13 cellular contexts compared by ENCODE assay signal in the genomic region with DNA sequence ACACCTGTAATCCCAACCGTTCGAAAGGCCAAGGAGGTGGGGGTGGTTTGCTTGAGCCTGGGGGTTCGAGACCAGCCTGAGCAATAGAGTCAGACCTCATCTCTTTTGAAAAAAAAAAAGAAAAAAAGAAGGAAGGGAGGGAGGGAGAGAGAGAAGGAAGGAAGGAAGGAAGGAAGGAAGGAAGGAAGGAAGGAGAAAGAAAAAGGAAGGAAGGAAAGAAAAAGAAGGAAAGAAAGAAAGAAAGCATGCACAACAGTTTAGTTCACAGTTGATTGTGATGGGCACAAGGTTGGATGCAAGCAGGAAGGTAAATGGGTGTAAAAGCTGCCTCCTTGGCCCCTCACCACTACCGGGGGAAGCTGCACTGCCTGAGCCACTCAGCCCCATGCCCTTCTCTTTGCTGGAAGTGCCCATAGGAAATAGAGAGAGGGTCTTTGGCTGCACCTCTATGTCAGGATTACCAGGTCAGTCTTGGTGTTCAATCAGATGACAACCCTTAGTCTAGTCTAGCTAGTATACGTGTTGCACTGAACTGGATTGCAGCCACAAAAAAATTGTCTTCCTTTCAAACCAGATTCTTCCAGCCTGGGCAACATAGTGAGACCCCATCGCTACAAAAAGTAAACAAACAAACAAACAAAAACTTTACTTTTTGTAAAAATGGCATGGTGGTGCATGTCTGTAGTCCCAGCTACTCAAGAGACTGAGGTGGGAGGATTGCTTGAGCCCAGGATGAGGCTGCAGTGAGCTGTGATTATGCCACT. TPM values are rescaled to one million over a fixed set of nuclear protein-coding genes. Genes with fewer than 3 reads are reported as not detected.
DNase-seq lines count a peak whose midpoint lies in the region; ATAC-seq and TF ChIP-seq lines count a peak whose summit lies in the region.
"Had no signal": no experiment of that assay in that cellular context is flagged by ENCODE, and none has a peak within 500 bp of the region (broad histone marks: within the 10 kb centered on the region; RNA-seq: fewer than 3 reads in every experiment).

No MANE protein-coding gene starts in this region.

- DNase-seq in AG04450 (ENCODE audit: low read depth, low spot score) (no peak), Peyer's patch (no peak), fibroblast of pulmonary artery (ENCODE audit: low read depth) (no peak), psoas muscle (no peak), islet precursor cell (no peak), DMS114 treated with DMSO at 0.1 percent for 48 hours (lab: John Stamatoyannopoulos, UW; ENCODE audit: unreplicated experiment) (no peak)
- DNase-seq in activated effector memory CD4-positive, alpha-beta T cell treated with anti-CD3 and anti-CD28 coated beads, Interleukin-2, amount 50 U/mL, for 16 hours: no peak
- DNase-seq: endodermal cell, H7, MV-4-11 had no signal

- H3K36me3 ChIP-seq in Peyer's patch (peaks cover 0 to 48% (median 0%) of the 10 kb centered on the region in 3 donors), psoas muscle (ENCODE audit: insufficient read depth in 1 of 2, low read depth in 1 of 2) (peaks cover 0 to 74% of the 10 kb centered on the region in 2 donors)

- CTCF ChIA-PET in AG04450 (lab: Charles Lee): interaction anchor here (0.7 kb wide), 1 partner anchor 128 kb away, joined by 9 read pairs; no protein-coding TSS in a partner anchor

- intact Hi-C loops in psoas muscle (cut with DNase I): no loop called here

- H3K27me3 ChIP-seq in AG04450 (ENCODE audit: control insufficient read depth, insufficient read depth, low read length): no peaks in the 10 kb centered on the region
- no peaks in the 10 kb centered on the region for H3K27me3 ChIP-seq in Peyer's patch
- H3K27me3 ChIP-seq in psoas muscle (ENCODE audit: insufficient read depth in 3 of 3, low read length in 2 of 3): no peaks in the 10 kb centered on the region

- H3K4me3 ChIP-seq in AG04450 (ENCODE audit: low read depth, low read length) (no peak overlapping the region), Peyer's patch (no peak overlapping the region), fibroblast of pulmonary artery (replicated peaks; ENCODE audit: low read depth, low read length) (peak overlapping the region; percentile 15), psoas muscle (no peak overlapping the region)
- H3K4me3 ChIP-seq: prostate gland had no signal

- no peaks in the 10 kb centered on the region for H3K9me3 ChIP-seq in AG04450 (ENCODE audit: control insufficient read depth, insufficient read depth, low read length)
- no peaks in the 10 kb centered on the region for H3K9me3 ChIP-seq in Peyer's patch
- no peaks in the 10 kb centered on the region for H3K9me3 ChIP-seq in psoas muscle
- H3K9me3 ChIP-seq: prostate gland had no signal

- ATAC-seq in psoas muscle: peak in 3 of 4 donors; percentile 11 to 22 (median 14)
- ATAC-seq in HG02870 (IDR thresholded peaks at IDR 0.05; ENCODE audit: unreplicated experiment): no peak

- peaks cover 0 to 10% (median 9%) of the 10 kb centered on the region in 4 donors for H3K4me1 ChIP-seq in Peyer's patch
- H3K4me1 ChIP-seq in psoas muscle: peaks cover 29% of the 10 kb centered on the region
- H3K4me1 ChIP-seq: prostate gland had no signal

- WGBS in psoas muscle, 3 donors: 86 to 91% (median 88%) methylated on average over 6 of the region's 6 CpGs

- H3K27ac ChIP-seq in AG04450 (ENCODE audit: low read depth, low read length): peak overlapping the region; percentile 74
- H3K27ac ChIP-seq in Peyer's patch: peak overlapping the region; percentile 30 to 74 (median 60)
- peak overlapping the region; percentile 71 for H3K27ac ChIP-seq in psoas muscle
- H3K27ac ChIP-seq: C4-2B had no signal

- POLR2A ChIA-PET in AG04450 (lab: Yijun Ruan, JAX): no interaction called here

- TF ChIP-seq POLR2A in Peyer's patch (IDR thresholded peaks at IDR 0.05): no peak

- TF ChIP-seq CTCF in AG04450 (IDR thresholded peaks at IDR 0.05; ENCODE audit: low read depth, low read length) (no peak), Peyer's patch (IDR thresholded peaks at IDR 0.05) (no peak), fibroblast of pulmonary artery (IDR thresholded peaks at IDR 0.05; ENCODE audit: low read length, missing control alignments) (no peak), psoas muscle (IDR thresholded peaks at IDR 0.05) (no peak)

RNA-seq across cellular contexts. Expression of a gene that starts 20.0 kb away (rescaled TPM):
- polyA plus RNA-seq in AG04450 (2011; rRNA removed) (4.3 and 5.3 TPM in 2 replicates), psoas muscle (1 to 10 TPM; 2.4 to 4.4 (median 3.9) TPM)
- 4.3 and 4.8 TPM in 2 replicates for polyA minus RNA-seq in AG04450 (2011; rRNA and poly(A)+ RNA removed)
- total RNA-seq in Peyer's patch (10 to 100 TPM in 3 of 4 donors, 1 to 10 TPM in 1; 3.5 to 19.0 (median 11.5) TPM), psoas muscle (1 to 10 TPM; 3.0 to 8.3 (median 4.6) TPM)
